9 cellular contexts compared by ENCODE assay signal in the genomic region with DNA sequence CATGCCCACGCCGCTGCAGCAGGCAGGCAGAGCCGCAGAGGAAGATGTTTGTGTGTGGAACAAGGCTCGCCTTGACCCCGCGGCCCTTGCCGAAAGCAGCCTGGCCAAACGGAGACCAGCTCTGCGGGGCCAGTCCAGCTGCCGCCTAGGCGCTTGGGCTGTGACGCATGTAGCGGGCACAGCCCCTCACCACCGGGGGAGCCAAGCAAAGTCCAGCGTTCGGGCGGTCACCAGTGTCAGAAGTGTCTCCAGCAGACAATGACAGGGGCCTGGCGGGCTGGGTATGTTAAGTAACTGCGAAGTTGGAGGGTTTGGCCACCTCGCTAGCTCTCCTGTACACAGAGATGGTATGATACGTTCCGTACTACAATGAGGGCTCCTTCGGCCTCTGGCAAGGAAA. TPM values are rescaled to one million over a fixed set of nuclear protein-coding genes. Genes with fewer than 3 reads are reported as not detected.
DNase-seq lines count a peak whose midpoint lies in the region; ATAC-seq, FAIRE-seq and TF ChIP-seq lines count a peak whose summit lies in the region.
"Had no signal": no experiment of that assay in that cellular context is flagged by ENCODE, and none has a peak within 500 bp of the region (broad histone marks: within the 10 kb centered on the region; RNA-seq: fewer than 3 reads in every experiment).

No MANE protein-coding gene starts in this region.

- H3K9me3 Mint-ChIP-seq in activated CD8-positive, alpha-beta T cell treated with anti-CD3 and anti-CD28 coated beads for 36 hours: no peaks in the 10 kb centered on the region

- peaks cover 7% of the 10 kb centered on the region; the same call in 1 of the 2 replicates for H3K27me3 ChIP-seq in H7 (ENCODE audit: control insufficient read depth, insufficient read depth, low read length)
- H3K27me3 ChIP-seq in right cardiac atrium (ENCODE audit: control insufficient read depth, insufficient read depth): no peaks in the 10 kb centered on the region
- H3K27me3 ChIP-seq in skeletal muscle tissue (ENCODE audit: control insufficient read depth in 3 of 3, insufficient read depth in 3 of 3, low read length in 3 of 3): peaks cover 0 to 3% (median 0%) of the 10 kb centered on the region in 3 donors

- intact Hi-C loops in activated CD8-positive, alpha-beta T cell treated with anti-CD3 and anti-CD28 coated beads for 36 hours (cut with micrococcal nuclease): no loop called here
- intact Hi-C loops in right cardiac atrium (cut with DNase I): no loop called here

- peak overlapping the region; percentile 70 to 86 (median 74) for H3K9ac ChIP-seq in skeletal muscle tissue (ENCODE audit: low read depth in 1 of 3, low read length in 3 of 3)

- POLR2A ChIA-PET in activated CD8-positive, alpha-beta T cell treated with anti-CD3 and anti-CD28 coated beads for 36 hours (lab: Charles Lee): interaction anchor here (2.1 kb wide), 1 partner anchor 16 kb away, joined by 5 read pairs; no protein-coding TSS in a partner anchor

- H3K27ac ChIP-seq in right cardiac atrium (ENCODE audit: low read length) (peak overlapping the region; percentile 62), skeletal muscle tissue (ENCODE audit: low read depth, low read length) (peak overlapping the region; percentile 38)

- CTCF ChIA-PET in activated CD8-positive, alpha-beta T cell treated with anti-CD3 and anti-CD28 coated beads for 36 hours (lab: Charles Lee): no interaction called here

- H3K4me3 ChIP-seq in H7 (ENCODE audit: insufficient read depth, low read depth, low read length) (peak overlapping the region; percentile 70), right cardiac atrium (ENCODE audit: low read length) (peak overlapping the region; percentile 75), skeletal muscle tissue (ENCODE audit: low read length in 3 of 3) (peak overlapping the region; percentile 64 to 79 (median 78))

- peaks cover 17% of the 10 kb centered on the region for H3K4me1 Mint-ChIP-seq in activated CD8-positive, alpha-beta T cell treated with anti-CD3 and anti-CD28 coated beads for 36 hours (ENCODE audit: low read depth)

- WGBS in right cardiac atrium: 30% methylated on average over 23 of the region's 23 CpGs

- no peaks in the 10 kb centered on the region for H3K4me1 ChIP-seq in right cardiac atrium (ENCODE audit: control insufficient read depth, insufficient read depth, low read length)
- peaks cover 14 to 54% (median 36%) of the 10 kb centered on the region in 3 donors for H3K4me1 ChIP-seq in skeletal muscle tissue (ENCODE audit: control insufficient read depth in 3 of 3, insufficient read depth in 3 of 3, low read length in 3 of 3)

- DNase-seq in H7 (peak; percentile 52), right cardiac atrium (peak; percentile 64 to 78 (median 77)), DMS153 (lab: John Stamatoyannopoulos, UW) (no peak), ureter (ENCODE audit: low spot score) (no peak), NCI-H2029 treated with DMSO at 0.1 percent for 48 hours (lab: John Stamatoyannopoulos, UW) (no peak), GM19239 (ENCODE audit: insufficient read length, low spot score) (no peak)
- DNase-seq in activated CD8-positive, alpha-beta T cell treated with anti-CD3 and anti-CD28 coated beads for 36 hours: no peak

- H3K36me3 Mint-ChIP-seq in activated CD8-positive, alpha-beta T cell treated with anti-CD3 and anti-CD28 coated beads for 36 hours (ENCODE audit: low read depth): no peaks in the 10 kb centered on the region

- TF ChIP-seq CTCF in activated CD8-positive, alpha-beta T cell treated with anti-CD3 and anti-CD28 coated beads for 36 hours (IDR thresholded peaks at IDR 0.05): no peak

- peak overlapping the region; percentile 79 for H3K4me3 Mint-ChIP-seq in activated CD8-positive, alpha-beta T cell treated with anti-CD3 and anti-CD28 coated beads for 36 hours

- no peak overlapping the region for H3K27ac Mint-ChIP-seq in activated CD8-positive, alpha-beta T cell treated with anti-CD3 and anti-CD28 coated beads for 36 hours

- FAIRE-seq in GM19239 (lab: Jason Lieb, UNC): no peak

- H3K36me3 ChIP-seq in H7 (replicated peaks; ENCODE audit: control insufficient read depth, insufficient read depth, low read length): no peaks in the 10 kb centered on the region
- H3K36me3 ChIP-seq in skeletal muscle tissue (ENCODE audit: control insufficient read depth in 3 of 3, insufficient read depth in 3 of 3, low read length in 3 of 3): no peaks in the 10 kb centered on the region

- H3K27me3 Mint-ChIP-seq in activated CD8-positive, alpha-beta T cell treated with anti-CD3 and anti-CD28 coated beads for 36 hours: no peaks in the 10 kb centered on the region

- H3K9me3 ChIP-seq in right cardiac atrium (ENCODE audit: control insufficient read depth, low read length) (no peaks in the 10 kb centered on the region), skeletal muscle tissue (ENCODE audit: control insufficient read depth in 3 of 3, low read length in 3 of 3) (no peaks in the 10 kb centered on the region)

- no peak for ATAC-seq in activated CD8-positive, alpha-beta T cell treated with anti-CD3 and anti-CD28 coated beads for 36 hours
- ATAC-seq in right cardiac atrium: peak; percentile 27 to 29

RNA-seq across cellular contexts. Expression of a gene that starts 1.3 kb away (rescaled TPM):
- 7.4 and 8.3 TPM in 2 replicates for total RNA-seq in H7 (2014; rRNA removed; shearing (Covaris generic))
- total RNA-seq in activated CD8-positive, alpha-beta T cell treated with anti-CD3 and anti-CD28 coated beads for 36 hours: 1 to 10 TPM; 3.4 TPM
- 1 to 10 TPM; 5.5 to 7.5 (median 5.7) TPM for total RNA-seq in right cardiac atrium
- 2.4 TPM for polyA plus RNA-seq in right cardiac atrium
- 5.7 TPM for total RNA-seq in skeletal muscle tissue
- 7.6 TPM for total RNA-seq in ureter

RNA-seq across cellular contexts. Expression of a gene that starts 26.2 kb away (rescaled TPM):
- 0.73 and 0.78 TPM in 2 replicates for total RNA-seq in H7 (2014; rRNA removed; shearing (Covaris generic))
- total RNA-seq in activated CD8-positive, alpha-beta T cell treated with anti-CD3 and anti-CD28 coated beads for 36 hours: under 1 TPM in 1 of 2 experiments, not detected in 1; 0.27 TPM
- total RNA-seq in right cardiac atrium: 1 to 10 TPM in 1 of 4 donors, under 1 TPM in 3; 0.45 to 1.4 (median 0.80) TPM
- polyA plus RNA-seq in right cardiac atrium: 1.2 TPM
- total RNA-seq in skeletal muscle tissue: 8.4 TPM
- total RNA-seq in ureter: 2.1 TPM
- total RNA-seq: SK-MEL-5 had no signal

Comparison
In these comparisons a context has a peak if more than half of its experiments do, and no peak if none do; other contexts are left out.
1. DNase-seq: peak in H7 (single experiment) and right cardiac atrium (3 of 3); none in activated CD8-positive, alpha-beta T cell treated with anti-CD3 and anti-CD28 coated beads for 36 hours (single experiment), DMS153 (single experiment), ureter (single experiment), NCI-H2029 treated with DMSO at 0.1 percent for 48 hours (single experiment) and GM19239 (single experiment).
2. Peak in every context shown above with its lines, with median percentiles within 50 percentile points of each other: H3K4me3 ChIP-seq.